In genomic region chr1:66996018-66996682, GRCh38 we compare ENCODE assay signal across 1 cellular context.
TF ChIP-seq lines count a peak whose summit lies in the region.

No MANE protein-coding gene starts in this region.

TF ChIP-seq in K562, 482 proteins besides CTCF, POLR2A, EP300 and RAD21 (continued from another document and continues in another):
- TF ChIP-seq FOS (IDR thresholded peaks at IDR 0.05; ENCODE audit: extremely low read depth, insufficient read length) (no peak), MCM3 (IDR thresholded peaks at IDR 0.05) (no peak), ARID1B (IDR thresholded peaks at IDR 0.05) (no peak), RFX5 (IDR thresholded peaks at IDR 0.05; ENCODE audit: low read depth, low read length) (no peak), NFE2 (IDR thresholded peaks at IDR 0.05; ENCODE audit: low read depth) (no peak), ZNF316 (IDR thresholded peaks at IDR 0.05) (no peak), FOXM1 (IDR thresholded peaks at IDR 0.05; ENCODE audit: low read depth) (no peak), FOXM1 (CRISPR knock-in tag; IDR thresholded peaks at IDR 0.05; ENCODE audit: low read depth) (no peak), PHB (CRISPR knock-in tag; IDR thresholded peaks at IDR 0.05) (no peak), PTTG1 (tag; IDR thresholded peaks at IDR 0.05; ENCODE audit: low read depth) (no peak), RNF219 (CRISPR knock-in tag; IDR thresholded peaks at IDR 0.05) (no peak), NR0B1 (IDR thresholded peaks at IDR 0.05; ENCODE audit: partially characterized antibody) (no peak), ZNF263 (CRISPR knock-in tag; IDR thresholded peaks at IDR 0.05; ENCODE audit: borderline replicate concordance) (no peak), ZFP91 (CRISPR knock-in tag; IDR thresholded peaks at IDR 0.05) (0 out of 2 replicates have a peak, but pooled peaks have one; percentile 18), MAX (CRISPR knock-in tag; IDR thresholded peaks at IDR 0.05) (peak; percentile 20; the same call in 1 of the 2 replicates), BDP1 (IDR thresholded peaks at IDR 0.05; ENCODE audit: insufficient read depth, insufficient read length) (no peak), DEAF1 (CRISPR knock-in tag; IDR thresholded peaks at IDR 0.05) (peak; percentile 87), CLOCK (CRISPR knock-in tag; IDR thresholded peaks at IDR 0.05; ENCODE audit: borderline replicate concordance) (no peak), POLR3A (IDR thresholded peaks at IDR 0.05; ENCODE audit: borderline replicate concordance, extremely low read depth, insufficient read depth, insufficient read length) (no peak), ZNF3 (CRISPR knock-in tag; IDR thresholded peaks at IDR 0.05) (no peak), GABPA (tag; conservative IDR thresholded peaks at IDR 0.05; ENCODE audit: low read depth) (no peak), HBP1 (CRISPR knock-in tag; IDR thresholded peaks at IDR 0.05) (no peak), TSHZ1 (CRISPR knock-in tag; IDR thresholded peaks at IDR 0.05) (no peak), THAP7 (CRISPR knock-in tag; IDR thresholded peaks at IDR 0.05) (no peak), FOXA3 (CRISPR knock-in tag; conservative IDR thresholded peaks at IDR 0.05 in 1 of 2, IDR thresholded peaks at IDR 0.05 in 1 of 2) (peak; percentile 47 to 66; a peak in 2 of 4 replicates), KDM1A (IDR thresholded peaks at IDR 0.05) (0 out of 4 replicates have a peak, but pooled peaks of 1 of the 2 experiments have one; percentile 14), STAG1 (CRISPR knock-in tag; IDR thresholded peaks at IDR 0.05; ENCODE audit: borderline replicate concordance) (peak; percentile 33; the same call in 1 of the 2 replicates), ZNF589 (CRISPR knock-in tag; IDR thresholded peaks at IDR 0.05; ENCODE audit: low read depth) (no peak), TEAD4 (IDR thresholded peaks at IDR 0.05; ENCODE audit: low read length) (0 out of 2 replicates have a peak, but pooled peaks have one; percentile 11), TEAD4 (CRISPR knock-in tag; IDR thresholded peaks at IDR 0.05; ENCODE audit: borderline replicate concordance) (no peak), SMC3 (conservative IDR thresholded peaks at IDR 0.05; ENCODE audit: insufficient read depth, low read depth, low read length) (peak; percentile 93), ZNF766 (CRISPR knock-in tag; conservative IDR thresholded peaks at IDR 0.05) (no peak), RB1 (IDR thresholded peaks at IDR 0.05; ENCODE audit: low read depth) (peak; percentile 34; the same call in 1 of the 2 replicates), NCOA1 (IDR thresholded peaks at IDR 0.05; ENCODE audit: low read depth) (no peak), HDAC8 (tag; IDR thresholded peaks at IDR 0.05) (no peak), ZNF24 (IDR thresholded peaks at IDR 0.05) (no peak), ZBTB12 (CRISPR knock-in tag; IDR thresholded peaks at IDR 0.05) (no peak), ZBTB11 (CRISPR knock-in tag; IDR thresholded peaks at IDR 0.05) (no peak), ZNF408 (CRISPR knock-in tag; IDR thresholded peaks at IDR 0.05; ENCODE audit: low read depth) (peak; percentile 44; the same call in 1 of the 2 replicates)
